In the genomic region with DNA sequence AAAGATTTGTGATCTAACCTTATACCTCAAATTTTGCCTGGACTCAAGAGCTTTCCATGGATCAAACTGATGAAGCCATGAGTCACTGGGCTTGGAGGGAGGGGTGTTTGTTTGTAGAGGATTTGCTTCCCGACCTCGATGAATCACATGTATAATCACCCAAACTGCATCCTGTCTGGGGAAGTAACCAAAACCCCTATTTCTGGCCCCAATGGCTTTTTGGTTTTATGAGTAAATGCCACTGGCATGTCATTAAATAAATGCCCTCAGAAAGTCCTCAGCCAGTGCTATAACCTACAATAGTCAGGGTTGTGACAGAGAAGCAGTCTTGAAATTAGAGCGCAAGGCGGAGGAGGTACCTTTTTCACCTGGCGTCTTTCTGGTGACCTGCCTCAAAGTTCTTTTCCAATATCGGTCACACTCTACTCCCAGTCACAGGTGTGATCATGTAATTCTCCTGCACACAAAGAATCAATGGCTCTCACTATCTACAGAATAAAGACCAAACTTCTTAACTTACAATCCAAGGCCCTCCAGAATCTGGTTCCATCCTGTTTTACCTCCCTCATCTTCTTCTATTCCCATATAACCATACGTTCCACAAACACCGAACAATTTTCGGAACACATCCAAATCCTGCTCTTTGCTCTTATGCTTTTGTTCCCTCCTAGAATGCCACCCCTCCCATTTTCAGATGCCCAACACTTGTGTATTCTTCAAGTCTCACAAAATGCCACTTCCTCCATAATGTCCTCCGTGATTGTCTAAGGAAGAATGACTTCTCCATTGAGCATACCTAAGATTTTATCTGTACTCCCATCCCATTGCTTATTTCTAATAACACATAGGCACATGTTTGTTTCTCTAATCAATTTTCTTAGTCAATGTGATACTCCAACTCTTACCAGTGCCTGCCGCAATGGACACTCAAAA, we compare ENCODE assay signal across 10 cellular contexts.
DNase-seq lines count a peak whose midpoint lies in the region; ATAC-seq and TF ChIP-seq lines count a peak whose summit lies in the region.
"Had no signal": no experiment of that assay in that cellular context is flagged by ENCODE, and none has a peak within 500 bp of the region (broad histone marks: within the 10 kb centered on the region; RNA-seq: fewer than 3 reads in every experiment).

No MANE protein-coding gene starts in this region.

- H3K4me3 Mint-ChIP-seq in Calu3 (ENCODE audit: low read depth, unreplicated experiment), result no peak overlapping the region
- H3K4me3 Mint-ChIP-seq in activated T-cell treated with anti-CD3 and anti-CD28 coated beads, Interleukin-2, amount 50 U/mL, for 72 hours, result no peak overlapping the region
- H3K4me3 Mint-ChIP-seq in activated T-helper 1 cell treated with anti-CD3 and anti-CD28 coated beads, Interleukin-12 subunit alpha, Interleukin-12 subunit beta, Interleukin-2, Interleukin-4 antibody, amounts not matched to agents 30 ng/mL and 10 ng/mL and 1 ng/mL, durations not matched to agents 14 hours and 24 hours and 36 hours, result no peak overlapping the region
- H3K4me3 Mint-ChIP-seq: activated naive CD4-positive, alpha-beta T cell treated with anti-CD3 and anti-CD28 coated beads, Interleukin-2, amount 50 U/mL, for 24 hours had no signal

- no peak for ATAC-seq in activated T-cell treated with anti-CD3 and anti-CD28 coated beads, Interleukin-2, amount 50 U/mL, for 72 hours (replicated peaks in 1 of 2)
- no peak for ATAC-seq in HG03108 (IDR thresholded peaks at IDR 0.05; ENCODE audit: unreplicated experiment)
- ATAC-seq in GM18868 (IDR thresholded peaks at IDR 0.05; ENCODE audit: unreplicated experiment), result no peak

- BruUV-seq in Calu3 (replicated peaks; lab: Mats Ljungman, UMichigan) (no TSS peak), PC-9 (replicated peaks; lab: Mats Ljungman, UMichigan) (TSS peak; percentile 99)

- peak; percentile 28 for DNase-seq in Calu3
- peak; percentile 66 to 99 for DNase-seq in PC-9
- DNase-seq in epithelial cell of prostate (ENCODE audit: low read depth, low spot score), result peak; percentile 63
- peak; percentile 89 for DNase-seq in osteoblast (ENCODE audit: insufficient read length, low spot score, missing footprints)
- DNase-seq in activated T-cell treated with anti-CD3 and anti-CD28 coated beads, Interleukin-2, amount 50 U/mL, for 72 hours, result no peak
- DNase-seq in activated T-helper 1 cell treated with anti-CD3 and anti-CD28 coated beads, Interleukin-12 subunit alpha, Interleukin-12 subunit beta, Interleukin-2, Interleukin-4 antibody, amounts not matched to agents 30 ng/mL and 10 ng/mL and 1 ng/mL, durations not matched to agents 14 hours and 24 hours and 36 hours (ENCODE audit: low spot score), result no peak
- DNase-seq: right lobe of liver had no signal

- H3K9me3 ChIP-seq in PC-9 (ENCODE audit: insufficient read depth, low read depth) (peaks cover 19% of the 10 kb centered on the region), osteoblast (ENCODE audit: low read depth, low read length) (no peaks in the 10 kb centered on the region)
- H3K9me3 ChIP-seq: right lobe of liver had no signal

- H3K36me3 ChIP-seq in PC-9 (ENCODE audit: low read depth) (no peaks in the 10 kb centered on the region), osteoblast (ENCODE audit: insufficient read depth, low read length) (peaks cover 4% of the 10 kb centered on the region)
- H3K36me3 ChIP-seq: right lobe of liver had no signal

- H3K27ac ChIP-seq in PC-9 (peak overlapping the region; percentile 85), epithelial cell of prostate (peak overlapping the region; percentile 82), osteoblast (ENCODE audit: low read depth, low read length) (peak overlapping the region; percentile 79)
- H3K27ac ChIP-seq: right lobe of liver had no signal

- H3K4me2 ChIP-seq in PC-9, result peak overlapping the region; percentile 62
- H3K4me2 ChIP-seq in osteoblast (ENCODE audit: insufficient read depth, low read length), result peak overlapping the region; percentile 30

- peaks cover 25% of the 10 kb centered on the region for H3F3A ChIP-seq in PC-9 (ENCODE audit: insufficient read depth, low read depth)

- no peaks in the 10 kb centered on the region for H3K9me3 Mint-ChIP-seq in Calu3 (ENCODE audit: low read depth, unreplicated experiment)
- no peaks in the 10 kb centered on the region for H3K9me3 Mint-ChIP-seq in activated T-cell treated with anti-CD3 and anti-CD28 coated beads, Interleukin-2, amount 50 U/mL, for 72 hours
- H3K9me3 Mint-ChIP-seq in activated T-helper 1 cell treated with anti-CD3 and anti-CD28 coated beads, Interleukin-12 subunit alpha, Interleukin-12 subunit beta, Interleukin-2, Interleukin-4 antibody, amounts not matched to agents 30 ng/mL and 10 ng/mL and 1 ng/mL, durations not matched to agents 14 hours and 24 hours and 36 hours, result no peaks in the 10 kb centered on the region
- H3K9me3 Mint-ChIP-seq: activated naive CD4-positive, alpha-beta T cell treated with anti-CD3 and anti-CD28 coated beads, Interleukin-2, amount 50 U/mL, for 24 hours had no signal

- H3K4me1 Mint-ChIP-seq in Calu3 (ENCODE audit: low read depth, unreplicated experiment), result peaks cover 35% of the 10 kb centered on the region
- peaks cover 6% of the 10 kb centered on the region for H3K4me1 Mint-ChIP-seq in activated T-cell treated with anti-CD3 and anti-CD28 coated beads, Interleukin-2, amount 50 U/mL, for 72 hours (ENCODE audit: low read depth)
- no peaks in the 10 kb centered on the region for H3K4me1 Mint-ChIP-seq in activated T-helper 1 cell treated with anti-CD3 and anti-CD28 coated beads, Interleukin-12 subunit alpha, Interleukin-12 subunit beta, Interleukin-2, Interleukin-4 antibody, amounts not matched to agents 30 ng/mL and 10 ng/mL and 1 ng/mL, durations not matched to agents 14 hours and 24 hours and 36 hours (ENCODE audit: low read depth)
- H3K4me1 Mint-ChIP-seq: activated naive CD4-positive, alpha-beta T cell treated with anti-CD3 and anti-CD28 coated beads, Interleukin-2, amount 50 U/mL, for 24 hours had no signal

- H3K4me1 ChIP-seq in PC-9 (replicated peaks; ENCODE audit: insufficient read depth) (peaks cover 56% of the 10 kb centered on the region), osteoblast (ENCODE audit: insufficient read depth, low read length) (peaks cover 79% of the 10 kb centered on the region)

- H3K4me3 ChIP-seq in PC-9 (peak overlapping the region; percentile 19; the same call in 1 of the 2 replicates), osteoblast (ENCODE audit: insufficient read depth, low read length) (no peak overlapping the region)
- H3K4me3 ChIP-seq: right lobe of liver had no signal

- no peaks in the 10 kb centered on the region for H3K79me2 ChIP-seq in PC-9 (ENCODE audit: low read depth)
- H3K79me2 ChIP-seq in osteoblast (ENCODE audit: insufficient read depth, low read length), result peaks cover 72% of the 10 kb centered on the region

- POLR2A ChIA-PET in PC-9 (lab: Charles Lee; ENCODE audit: unreplicated experiment), result interaction anchor here (0.5 kb wide), 1 partner anchor 30 kb away, joined by 4 read pairs; no protein-coding TSS in a partner anchor

- H3K27me3 Mint-ChIP-seq in Calu3 (ENCODE audit: unreplicated experiment), result peaks cover 4% of the 10 kb centered on the region
- peaks cover 17% of the 10 kb centered on the region for H3K27me3 Mint-ChIP-seq in activated T-cell treated with anti-CD3 and anti-CD28 coated beads, Interleukin-2, amount 50 U/mL, for 72 hours (ENCODE audit: low read depth)
- peaks cover 7% of the 10 kb centered on the region for H3K27me3 Mint-ChIP-seq in activated T-helper 1 cell treated with anti-CD3 and anti-CD28 coated beads, Interleukin-12 subunit alpha, Interleukin-12 subunit beta, Interleukin-2, Interleukin-4 antibody, amounts not matched to agents 30 ng/mL and 10 ng/mL and 1 ng/mL, durations not matched to agents 14 hours and 24 hours and 36 hours (ENCODE audit: insufficient read depth)

- CTCF ChIA-PET in Calu3 (lab: Charles Lee) (no interaction called here), PC-9 (lab: Charles Lee) (no interaction called here)

- no peaks in the 10 kb centered on the region for H4K20me1 ChIP-seq in PC-9 (ENCODE audit: insufficient read depth)
- no peaks in the 10 kb centered on the region for H4K20me1 ChIP-seq in osteoblast (ENCODE audit: insufficient read depth, low read length)

- peak overlapping the region; percentile 19 for H3K27ac Mint-ChIP-seq in Calu3 (ENCODE audit: unreplicated experiment)
- no peak overlapping the region for H3K27ac Mint-ChIP-seq in activated T-cell treated with anti-CD3 and anti-CD28 coated beads, Interleukin-2, amount 50 U/mL, for 72 hours
- no peak overlapping the region for H3K27ac Mint-ChIP-seq in activated T-helper 1 cell treated with anti-CD3 and anti-CD28 coated beads, Interleukin-12 subunit alpha, Interleukin-12 subunit beta, Interleukin-2, Interleukin-4 antibody, amounts not matched to agents 30 ng/mL and 10 ng/mL and 1 ng/mL, durations not matched to agents 14 hours and 24 hours and 36 hours
- H3K27ac Mint-ChIP-seq: activated naive CD4-positive, alpha-beta T cell treated with anti-CD3 and anti-CD28 coated beads, Interleukin-2, amount 50 U/mL, for 24 hours had no signal

- H2AFZ ChIP-seq in PC-9, result no peak overlapping the region
- no peak overlapping the region for H2AFZ ChIP-seq in osteoblast (ENCODE audit: low read length)

- intact Hi-C loops in Calu3 (cut with micrococcal nuclease; ENCODE audit: unreplicated experiment) (no loop called here), PC-9 (cut with micrococcal nuclease; ENCODE audit: unreplicated experiment) (loop anchor here (1.0 kb wide), 2 partner anchors 8 to 60 kb away; no protein-coding TSS in a partner anchor)
- intact Hi-C loops in activated T-helper 1 cell treated with anti-CD3 and anti-CD28 coated beads, Interleukin-12 subunit alpha, Interleukin-12 subunit beta, Interleukin-2, Interleukin-4 antibody, amounts not matched to agents 30 ng/mL and 10 ng/mL and 1 ng/mL, durations not matched to agents 14 hours and 24 hours and 36 hours (cut with micrococcal nuclease), result no loop called here

- no peaks in the 10 kb centered on the region for H3K36me3 Mint-ChIP-seq in Calu3 (ENCODE audit: insufficient read depth, unreplicated experiment)
- no peaks in the 10 kb centered on the region for H3K36me3 Mint-ChIP-seq in activated T-cell treated with anti-CD3 and anti-CD28 coated beads, Interleukin-2, amount 50 U/mL, for 72 hours (ENCODE audit: insufficient read depth in 2 of 2)
- H3K36me3 Mint-ChIP-seq in activated T-helper 1 cell treated with anti-CD3 and anti-CD28 coated beads, Interleukin-12 subunit alpha, Interleukin-12 subunit beta, Interleukin-2, Interleukin-4 antibody, amounts not matched to agents 30 ng/mL and 10 ng/mL and 1 ng/mL, durations not matched to agents 14 hours and 24 hours and 36 hours (ENCODE audit: low read depth), result no peaks in the 10 kb centered on the region
- H3K36me3 Mint-ChIP-seq: activated naive CD4-positive, alpha-beta T cell treated with anti-CD3 and anti-CD28 coated beads, Interleukin-2, amount 50 U/mL, for 24 hours had no signal

- H3K9me2 ChIP-seq in PC-9 (ENCODE audit: insufficient read depth), result no peaks in the 10 kb centered on the region

- no peaks in the 10 kb centered on the region for H3K27me3 ChIP-seq in PC-9 (ENCODE audit: insufficient read depth, low read depth)
- H3K27me3 ChIP-seq in osteoblast (ENCODE audit: insufficient read depth, low read length), result no peaks in the 10 kb centered on the region
- H3K27me3 ChIP-seq: right lobe of liver had no signal

- TF ChIP-seq CTCF in Calu3 (IDR thresholded peaks at IDR 0.05; ENCODE audit: unreplicated experiment) (no peak), PC-9 (conservative IDR thresholded peaks at IDR 0.05) (no peak), osteoblast (IDR thresholded peaks at IDR 0.05; ENCODE audit: extremely low read depth, low read depth, low read length) (no peak)

Comparison
In these comparisons a context has a peak if more than half of its experiments do, and no peak if none do; other contexts are left out.
1. DNase-seq: peak in Calu3 (single experiment), PC-9 (2 of 2), epithelial cell of prostate (single experiment) and osteoblast (single experiment); none in activated T-cell treated with anti-CD3 and anti-CD28 coated beads, Interleukin-2, amount 50 U/mL, for 72 hours (0 of 2) and activated T-helper 1 cell treated with anti-CD3 and anti-CD28 coated beads, Interleukin-12 subunit alpha, Interleukin-12 subunit beta, Interleukin-2, Interleukin-4 antibody, amounts not matched to agents 30 ng/mL and 10 ng/mL and 1 ng/mL, durations not matched to agents 14 hours and 24 hours and 36 hours (single experiment).
2. Peak in every context shown above with its lines, with median percentiles within 50 percentile points of each other: H3K27ac ChIP-seq.